11 cellular contexts compared by ENCODE assay signal in genomic region chr5:71482132-71482531, GRCh38. TPM values are rescaled to one million over a fixed set of nuclear protein-coding genes. Genes with fewer than 3 reads are reported as not detected.
A peak's percentile ranks its signal among the peaks of the same experiment; 100 is the strongest.
DNase-seq lines count a peak whose midpoint lies in the region; ATAC-seq and TF ChIP-seq lines count a peak whose summit lies in the region.
"Had no signal": no experiment of that assay in that cellular context is flagged by ENCODE, and none has a peak within 500 bp of the region (broad histone marks: within the 10 kb centered on the region; RNA-seq: fewer than 3 reads in every experiment).

No MANE protein-coding gene starts in this region.

- ATAC-seq in HG02759 (IDR thresholded peaks at IDR 0.05; ENCODE audit: unreplicated experiment) = no peak
- no peak for ATAC-seq in stimulated activated memory B cell treated with anti-CD40 and anti-IgM and Interleukin-4, amounts not matched to agents 10 μg/mL and 1 μg/mL and 100 μg/mL, for 72 hours

- no peak overlapping the region for H2BK15ac ChIP-seq in neuronal stem cell (ENCODE audit: low read length)

- no peak overlapping the region for H2AK5ac ChIP-seq in neuronal stem cell (ENCODE audit: low read depth, low read length)

- H4K8ac ChIP-seq in neuronal stem cell (ENCODE audit: low read depth, low read length) = no peak overlapping the region

- no peak overlapping the region for H3K4me3 ChIP-seq in epithelial cell of proximal tubule (ENCODE audit: low read depth, low read length)
- no peak overlapping the region for H3K4me3 ChIP-seq in skeletal muscle satellite cell (ENCODE audit: low read length)
- H3K4me3 ChIP-seq in neuronal stem cell (ENCODE audit: low read length in 2 of 2) = no peak overlapping the region
- H3K4me3 ChIP-seq: ascending aorta had no signal

- H3K9ac ChIP-seq in skeletal muscle satellite cell (ENCODE audit: low read depth, low read length) (no peak overlapping the region), neuronal stem cell (ENCODE audit: low read depth, low read length, poor library complexity) (no peak overlapping the region)

- H3K36me3 ChIP-seq in skeletal muscle satellite cell (ENCODE audit: insufficient read depth, low read length) (peaks cover 39% of the 10 kb centered on the region), neuronal stem cell (replicated peaks in 1 of 2; ENCODE audit: control insufficient read depth in 2 of 2, insufficient read depth in 2 of 2, low read length in 2 of 2) (peaks cover 5 to 88% of the 10 kb centered on the region in 2 donors)

- no CpG with 5 or more reads among the region's 2 CpGs for WGBS in neuronal stem cell (ENCODE audit: extremely low coverage in 2 of 2, insufficient read length in 2 of 2, insufficient replicate concordance in 1 of 2), 2 donors

- no peak overlapping the region for H3K27ac Mint-ChIP-seq in stimulated activated memory B cell treated with anti-CD40 and anti-IgM and Interleukin-4, amounts not matched to agents 10 μg/mL and 1 μg/mL and 100 μg/mL, for 72 hours

- no peak overlapping the region for H3K4ac ChIP-seq in neuronal stem cell (ENCODE audit: low read length)

- H3K4me3 Mint-ChIP-seq in stimulated activated memory B cell treated with anti-CD40 and anti-IgM and Interleukin-4, amounts not matched to agents 10 μg/mL and 1 μg/mL and 100 μg/mL, for 72 hours = no peak overlapping the region

- H3K27me3 Mint-ChIP-seq in stimulated activated memory B cell treated with anti-CD40 and anti-IgM and Interleukin-4, amounts not matched to agents 10 μg/mL and 1 μg/mL and 100 μg/mL, for 72 hours = no peaks in the 10 kb centered on the region

- no peak overlapping the region for H3K18ac ChIP-seq in neuronal stem cell (ENCODE audit: low read length)

- peaks cover 64% of the 10 kb centered on the region for H3K36me3 Mint-ChIP-seq in stimulated activated memory B cell treated with anti-CD40 and anti-IgM and Interleukin-4, amounts not matched to agents 10 μg/mL and 1 μg/mL and 100 μg/mL, for 72 hours

- no peak overlapping the region for H2AFZ ChIP-seq in neuronal stem cell (ENCODE audit: low read length)

- no peak overlapping the region for H3K23ac ChIP-seq in neuronal stem cell (ENCODE audit: low read depth, low read length, poor library complexity)

- no peak overlapping the region for H2BK120ac ChIP-seq in neuronal stem cell (ENCODE audit: low read depth, low read length)

- H3K9me3 Mint-ChIP-seq in stimulated activated memory B cell treated with anti-CD40 and anti-IgM and Interleukin-4, amounts not matched to agents 10 μg/mL and 1 μg/mL and 100 μg/mL, for 72 hours = no peaks in the 10 kb centered on the region

- no peak overlapping the region for H2BK5ac ChIP-seq in neuronal stem cell (ENCODE audit: low read length)

- H3K9me3 ChIP-seq in skeletal muscle satellite cell (replicated peaks; ENCODE audit: low read length) (no peaks in the 10 kb centered on the region), neuronal stem cell (replicated peaks in 1 of 2; ENCODE audit: control insufficient read depth in 2 of 2, insufficient read depth in 1 of 2, low read depth in 1 of 2, low read length in 2 of 2) (no peaks in the 10 kb centered on the region)
- H3K9me3 ChIP-seq: ascending aorta had no signal

- no peak overlapping the region for H3K14ac ChIP-seq in neuronal stem cell (ENCODE audit: low read length)

- TF ChIP-seq CTCF in epithelial cell of proximal tubule (conservative IDR thresholded peaks at IDR 0.05; ENCODE audit: low read depth, low read length) = no peak

- H3K4me1 ChIP-seq in skeletal muscle satellite cell (ENCODE audit: control insufficient read depth, insufficient read depth, low read length) = peaks cover 29% of the 10 kb centered on the region
- no peaks in the 10 kb centered on the region for H3K4me1 ChIP-seq in neuronal stem cell (ENCODE audit: control insufficient read depth in 2 of 2, insufficient read depth in 1 of 2, low read depth in 1 of 2, low read length in 2 of 2)

- DNase-seq in DMS79 treated with DMSO at 0.1 percent for 48 hours (lab: John Stamatoyannopoulos, UW) (peak; percentile 2), DMS79 (lab: John Stamatoyannopoulos, UW) (no peak), NCI-H748 treated with DMSO at 0.1 percent for 48 hours (lab: John Stamatoyannopoulos, UW) (peak; percentile 55), epithelial cell of proximal tubule (ENCODE audit: low read depth) (peak; percentile 32), neuronal stem cell (ENCODE audit: low spot score) (no peak)
- DNase-seq: hippocampal formation, SIG-M5 had no signal

- peak overlapping the region; percentile 38 for H3K4me2 ChIP-seq in skeletal muscle satellite cell (ENCODE audit: low read length)
- H3K4me2 ChIP-seq in neuronal stem cell (ENCODE audit: insufficient read depth, low read length, poor library complexity, severe bottlenecking) = no peak overlapping the region

- peaks cover 2% of the 10 kb centered on the region for H3K79me1 ChIP-seq in neuronal stem cell (ENCODE audit: low read depth, low read length)

- H3K4me1 Mint-ChIP-seq in stimulated activated memory B cell treated with anti-CD40 and anti-IgM and Interleukin-4, amounts not matched to agents 10 μg/mL and 1 μg/mL and 100 μg/mL, for 72 hours = peaks cover 14% of the 10 kb centered on the region

- no peak overlapping the region for H4K91ac ChIP-seq in neuronal stem cell (ENCODE audit: low read depth, low read length, poor library complexity)

- no peak overlapping the region for H3K27ac ChIP-seq in neuronal stem cell (replicated peaks; ENCODE audit: low read length)
- H3K27ac ChIP-seq: ascending aorta had no signal

- H3K27me3 ChIP-seq in skeletal muscle satellite cell (ENCODE audit: control insufficient read depth, insufficient read depth, low read length) = no peaks in the 10 kb centered on the region
- no peaks in the 10 kb centered on the region for H3K27me3 ChIP-seq in neuronal stem cell (ENCODE audit: control insufficient read depth in 3 of 3, insufficient read depth in 3 of 3, low read depth in 1 of 3, low read length in 3 of 3)
- H3K27me3 ChIP-seq: ascending aorta had no signal

- H2BK12ac ChIP-seq in neuronal stem cell (ENCODE audit: low read length) = no peak overlapping the region

RNA-seq across cellular contexts. Expression of gene BDP1, which starts 26.7 kb away (rescaled TPM):
- 18.2 and 20.5 TPM in 2 replicates for total RNA-seq in epithelial cell of proximal tubule
- 19.4 and 21.8 TPM in 2 replicates for total RNA-seq in skeletal muscle satellite cell (2012; rRNA removed)
- 10.0 TPM for polyA plus RNA-seq in neuronal stem cell (2013, experiment 1 of 2)
- polyA plus RNA-seq in neuronal stem cell (2013, experiment 2 of 2) = 10.4 TPM

Comparison
In these comparisons a context has a peak if more than half of its experiments do, and no peak if none do; other contexts are left out.
1. DNase-seq: peak in DMS79 treated with DMSO at 0.1 percent for 48 hours (single experiment), NCI-H748 treated with DMSO at 0.1 percent for 48 hours (single experiment) and epithelial cell of proximal tubule (single experiment); none in DMS79 (single experiment) and neuronal stem cell (single experiment).